In genomic region chr9:127780126-127780885, GRCh38 we compare ENCODE assay signal across 13 cellular contexts. TPM values are rescaled to one million over a fixed set of nuclear protein-coding genes. Genes with fewer than 3 reads are reported as not detected.
A peak's percentile ranks its signal among the peaks of the same experiment; 100 is the strongest.
DNase-seq lines count a peak whose midpoint lies in the region; ATAC-seq, FAIRE-seq and TF ChIP-seq lines count a peak whose summit lies in the region.
"Had no signal": no experiment of that assay in that cellular context is flagged by ENCODE, and none has a peak within 500 bp of the region (broad histone marks: within the 10 kb centered on the region; RNA-seq: fewer than 3 reads in every experiment).

No MANE protein-coding gene starts in this region.

- H3K9me3 ChIP-seq in cardiac muscle cell (ENCODE audit: low read depth) (no peaks in the 10 kb centered on the region), heart right ventricle (no peaks in the 10 kb centered on the region), upper lobe of left lung (no peaks in the 10 kb centered on the region), kidney (ENCODE audit: control insufficient read depth in 1 of 2, low read length in 2 of 2) (no peaks in the 10 kb centered on the region)
- H3K9me3 ChIP-seq: psoas muscle had no signal

- H3K9me3 Mint-ChIP-seq in WTC11 (no peaks in the 10 kb centered on the region), immature natural killer cell (peaks cover 0 to 1% (median 0%) of the 10 kb centered on the region in 6 donors)

- no peak for TF ChIP-seq CTCF in cardiac muscle cell (IDR thresholded peaks at IDR 0.05; ENCODE audit: low read depth, low read length)
- TF ChIP-seq CTCF in heart right ventricle (IDR thresholded peaks at IDR 0.05), result no peak
- TF ChIP-seq CTCF in WTC11 (IDR thresholded peaks at IDR 0.05), result no peak
- TF ChIP-seq CTCF in upper lobe of left lung (IDR thresholded peaks at IDR 0.05), result no peak
- TF ChIP-seq CTCF in kidney (IDR thresholded peaks at IDR 0.05; ENCODE audit: borderline replicate concordance, extremely low read depth, insufficient read depth), result no peak

- no peaks in the 10 kb centered on the region for H3K27me3 Mint-ChIP-seq in WTC11 (ENCODE audit: low read depth)
- H3K27me3 Mint-ChIP-seq in immature natural killer cell (ENCODE audit: low read depth in 3 of 3), result peaks cover 21 to 28% (median 25%) of the 10 kb centered on the region in 3 donors

- no peak for TF ChIP-seq EP300 in upper lobe of left lung (IDR thresholded peaks at IDR 0.05)

- H3K27ac Mint-ChIP-seq in WTC11, result no peak overlapping the region
- peak overlapping the region; percentile 93 to 99 (median 98) for H3K27ac Mint-ChIP-seq in immature natural killer cell

- H3K4me3 Mint-ChIP-seq in WTC11 (no peak overlapping the region), immature natural killer cell (peak overlapping the region; percentile 99 to 100 (median 100))

- intact Hi-C loops in heart right ventricle (cut with DNase I) (loop anchor here in 4 of 10 donors (5.0 to 10.0 kb wide), 5 partner anchors 33 to 188 kb away; partner anchors contain the start of genes TOR2A (in 2 of the 4) and ST6GALNAC4 (in 1 of the 4)), kidney (cut with DNase I) (no loop called here)

- CTCF ChIA-PET in WTC11 (lab: Charles Lee), result interaction anchor here (0.7 to 2.9 kb wide), 10 partner anchors 9 to 172 kb away, joined by 3 to 26 read pairs (median 3); partner anchors contain the start of gene TOR2A

- no peak overlapping the region for H3K4me3 ChIP-seq in cardiac muscle cell
- no peak overlapping the region for H3K4me3 ChIP-seq in heart right ventricle
- no peak overlapping the region for H3K4me3 ChIP-seq in upper lobe of left lung
- H3K4me3 ChIP-seq in kidney (ENCODE audit: low read length in 2 of 2), result no peak overlapping the region
- H3K4me3 ChIP-seq: psoas muscle had no signal

- H3K36me3 ChIP-seq in cardiac muscle cell (no peaks in the 10 kb centered on the region), heart right ventricle (no peaks in the 10 kb centered on the region), upper lobe of left lung (no peaks in the 10 kb centered on the region), kidney (ENCODE audit: control insufficient read depth in 1 of 2, insufficient read depth in 2 of 2, low read length in 2 of 2) (no peaks in the 10 kb centered on the region)

- H3K4me1 Mint-ChIP-seq in WTC11 (peaks cover 23% of the 10 kb centered on the region), immature natural killer cell (peaks cover 81 to 82% of the 10 kb centered on the region in 2 donors)

- FAIRE-seq in kidney (lab: Jason Lieb, UNC), result no peak
- FAIRE-seq: bronchial epithelial cell had no signal

- no peaks in the 10 kb centered on the region for H3K36me3 Mint-ChIP-seq in WTC11
- peaks cover 4 to 5% (median 4%) of the 10 kb centered on the region in 3 donors for H3K36me3 Mint-ChIP-seq in immature natural killer cell

- peaks cover 11% of the 10 kb centered on the region for H3K4me1 ChIP-seq in cardiac muscle cell (ENCODE audit: low read depth)
- peaks cover 3 to 82% (median 43%) of the 10 kb centered on the region in 9 donors for H3K4me1 ChIP-seq in heart right ventricle
- H3K4me1 ChIP-seq in upper lobe of left lung, result peaks cover 44 to 56% (median 47%) of the 10 kb centered on the region in 4 donors
- H3K4me1 ChIP-seq in kidney (ENCODE audit: control insufficient read depth in 1 of 2, insufficient read depth in 1 of 2, low read depth in 1 of 2, low read length in 2 of 2), result peaks cover 0 to 6% of the 10 kb centered on the region in 2 donors

- POLR2A ChIA-PET in WTC11 (lab: Charles Lee), result interaction anchor here (0.7 to 1.2 kb wide), 3 partner anchors 9 to 910 kb away, joined by 4 to 7 read pairs (median 4); no protein-coding TSS in a partner anchor

- WGBS in heart right ventricle, 2 donors, result 75 to 76% methylated on average over 19 to 20 of the region's 20 CpGs
- WGBS in upper lobe of left lung, 2 donors, result 72 to 82% methylated on average over 7 to 16 of the region's 20 CpGs

- H3K9ac ChIP-seq in kidney (ENCODE audit: low read length in 2 of 2), result no peak overlapping the region

- TF ChIP-seq POLR2A in upper lobe of left lung (IDR thresholded peaks at IDR 0.05), result no peak

- H3K27me3 ChIP-seq in cardiac muscle cell, result no peaks in the 10 kb centered on the region
- no peaks in the 10 kb centered on the region for H3K27me3 ChIP-seq in heart right ventricle
- no peaks in the 10 kb centered on the region for H3K27me3 ChIP-seq in upper lobe of left lung

- DNase-seq in cardiac muscle cell (ENCODE audit: low read depth in 1 of 2, low spot score in 1 of 2) (no peak), heart right ventricle (no peak), WTC11 (ENCODE audit: low spot score) (no peak), immature natural killer cell (peak; percentile 43 to 50 (median 43)), upper lobe of left lung (no peak), NCI-H226 (no peak), kidney (no peak)
- DNase-seq: left cardiac atrium, NCI-H1436 treated with DMSO at 0.1 percent for 48 hours, psoas muscle had no signal

- ATAC-seq in heart right ventricle (no peak), WTC11 (no peak), upper lobe of left lung (ENCODE audit: low FRiP score in 2 of 2) (no peak), HG03460 (IDR thresholded peaks at IDR 0.05; ENCODE audit: unreplicated experiment) (no peak)
- ATAC-seq: left cardiac atrium, psoas muscle had no signal

- H3K27ac ChIP-seq in cardiac muscle cell (peak overlapping the region; percentile 11), heart right ventricle (peak overlapping the region in 3 of 10 donors; percentile 57 to 98 (median 82)), upper lobe of left lung (peak overlapping the region; percentile 75 to 98 (median 89)), kidney (ENCODE audit: low read depth in 2 of 2, low read length in 2 of 2) (no peak overlapping the region)
- H3K27ac ChIP-seq: C4-2B, psoas muscle had no signal

TF ChIP-seq in WTC11, 78 proteins besides CTCF, POLR2A, EP300 and RAD21 (continues in another document):
- TF ChIP-seq SP1 (CRISPR knock-in tag; conservative IDR thresholded peaks at IDR 0.05) (no peak), E2F1 (CRISPR knock-in tag; IDR thresholded peaks at IDR 0.05) (no peak), CREB1 (CRISPR knock-in tag; IDR thresholded peaks at IDR 0.05) (no peak), HMGXB4 (CRISPR knock-in tag; IDR thresholded peaks at IDR 0.05) (peak; percentile 52; the same call in 1 of the 2 replicates)

RNA-seq across cellular contexts. Expression of gene SH2D3C, which starts 1.8 kb away (rescaled TPM):
- total RNA-seq in cardiac muscle cell, result 3.5 and 9.9 TPM in 2 replicates
- polyA plus RNA-seq in cardiac muscle cell, result 3.7 and 9.4 TPM in 2 replicates
- 10 to 100 TPM; 10.9 to 26.0 (median 17.7) TPM for total RNA-seq in heart right ventricle
- polyA plus RNA-seq in heart right ventricle, result 10 to 100 TPM; 30.1 to 36.7 TPM
- 3.3 to 5.4 TPM (median 3.4 TPM) in 3 replicates for total RNA-seq in WTC11 (2021)
- polyA plus RNA-seq in immature natural killer cell, result 10 to 100 TPM; 16.9 to 86.2 (median 18.7) TPM
- 10 to 100 TPM; 17.5 to 90.4 (median 37.5) TPM for total RNA-seq in upper lobe of left lung
- 27.7 TPM for total RNA-seq in kidney
- 13.7 TPM for polyA plus RNA-seq in kidney (ENCODE audit: insufficient read depth, low read depth, low replicate concordance)
- total RNA-seq: bronchial epithelial cell had no signal

RNA-seq across cellular contexts. Expression of gene CDK9, which starts 5.5 kb away (rescaled TPM):
- 85.1 and 162 TPM in 2 replicates for total RNA-seq in cardiac muscle cell
- polyA plus RNA-seq in cardiac muscle cell, result 139 and 193 TPM in 2 replicates
- 10 to 100 TPM; 30.9 to 59.0 (median 44.1) TPM for total RNA-seq in heart right ventricle
- 10 to 100 TPM; 32.5 to 47.7 TPM for polyA plus RNA-seq in heart right ventricle
- 106 to 111 TPM (median 107 TPM) in 3 replicates for total RNA-seq in WTC11 (2021)
- 10 to 100 TPM; 44.6 to 83.1 (median 58.1) TPM for polyA plus RNA-seq in immature natural killer cell
- 100 to 1,000 TPM in 3 of 6 donors, 10 to 100 TPM in 3; 69.8 to 168 (median 106) TPM for total RNA-seq in upper lobe of left lung
- total RNA-seq in kidney, result 93.5 TPM
- 45.2 TPM for polyA plus RNA-seq in kidney (ENCODE audit: insufficient read depth, low read depth, low replicate concordance)

RNA-seq across cellular contexts. Expression of gene FPGS, which starts 22.4 kb away (rescaled TPM):
- total RNA-seq in cardiac muscle cell (112 and 123 TPM in 2 replicates), heart right ventricle (10 to 100 TPM; 40.2 to 58.5 (median 46.5) TPM), WTC11 (2021) (67.7 to 81.7 TPM (median 69.3 TPM) in 3 replicates), upper lobe of left lung (100 to 1,000 TPM in 2 of 6 donors, 10 to 100 TPM in 4; 85.1 to 337 (median 95.5) TPM), kidney (77.2 TPM)
- polyA plus RNA-seq in cardiac muscle cell (78.3 and 111 TPM in 2 replicates), heart right ventricle (10 to 100 TPM; 40.7 to 45.5 TPM), immature natural killer cell (10 to 100 TPM; 77.3 to 97.7 (median 89.1) TPM), kidney (ENCODE audit: insufficient read depth, low read depth, low replicate concordance) (44.0 TPM)

RNA-seq across cellular contexts. Expression of gene TOR2A, which starts 45.2 kb away (rescaled TPM):
- total RNA-seq in cardiac muscle cell (22.8 and 29.2 TPM in 2 replicates), heart right ventricle (1 to 10 TPM; 1.5 to 6.3 (median 2.2) TPM), WTC11 (2021) (14.4 to 19.4 TPM (median 16.6 TPM) in 3 replicates), upper lobe of left lung (10 to 100 TPM; 11.4 to 27.2 (median 21.0) TPM), kidney (12.7 TPM)
- polyA plus RNA-seq in cardiac muscle cell (20.6 and 25.7 TPM in 2 replicates), heart right ventricle (1 to 10 TPM; 6.9 to 7.6 TPM), immature natural killer cell (10 to 100 TPM; 38.9 to 55.1 (median 49.9) TPM), kidney (ENCODE audit: insufficient read depth, low read depth, low replicate concordance) (14.5 TPM)

Comparison
In these comparisons a context has a peak if more than half of its experiments do, and no peak if none do; other contexts are left out.
1. DNase-seq: peak in immature natural killer cell (3 of 3); none in cardiac muscle cell (0 of 2), heart right ventricle (0 of 2), WTC11 (single experiment), upper lobe of left lung (0 of 2), NCI-H226 (single experiment) and kidney (single experiment).
2. H3K27ac ChIP-seq: peak in cardiac muscle cell (single experiment) and upper lobe of left lung (4 of 4); none in kidney (0 of 2).